Comparison of ENCODE assay signal across 34 cellular contexts in genomic region chr5:128331261-128331660, GRCh38.
"Had no signal": no experiment of that assay in that cellular context is flagged by ENCODE, and none has a peak within 500 bp of the region (broad histone marks: within the 10 kb centered on the region; RNA-seq: fewer than 3 reads in every experiment).

No MANE protein-coding gene starts in this region.

- ATAC-seq: activated CD4-positive, alpha-beta T cell treated with anti-CD3 and anti-CD28 coated beads for 36 hours; activated CD4-positive, CD25-positive, alpha-beta regulatory T cell treated with anti-CD3 and anti-CD28 coated beads, Interleukin-2, amount 50 U/mL, for 24 hours; activated CD8-positive, alpha-beta memory T cell treated with anti-CD3 and anti-CD28 coated beads, Interleukin-2, amount 10 ng/mL, durations not matched to agents 7 days and 5 days; activated CD8-positive, alpha-beta T cell treated with anti-CD3 and anti-CD28 coated beads, Interleukin-2, amount 10 ng/mL, durations not matched to agents 7 days and 5 days; activated naive CD8-positive, alpha-beta T cell treated with anti-CD3 and anti-CD28 coated beads, Interleukin-2, amount 50 U/mL, for 24 hours had no signal

- H3K4me1 Mint-ChIP-seq: activated CD4-positive, alpha-beta memory T cell treated with anti-CD3 and anti-CD28 coated beads, Interleukin-2, amount 10 ng/mL, durations not matched to agents 7 days and 5 days; activated CD4-positive, alpha-beta T cell treated with anti-CD3 and anti-CD28 coated beads for 36 hours; activated CD4-positive, alpha-beta T cell treated with anti-CD3 and anti-CD28 coated beads, Interleukin-2, amount 10 ng/mL, durations not matched to agents 7 days and 5 days; activated CD8-positive, alpha-beta memory T cell treated with anti-CD3 and anti-CD28 coated beads, Interleukin-2, amount 10 ng/mL, durations not matched to agents 7 days and 5 days; activated naive CD4-positive, alpha-beta T cell treated with anti-CD3 and anti-CD28 coated beads, Interleukin-2, amount 10 ng/mL, durations not matched to agents 7 days and 5 days; activated naive CD4-positive, alpha-beta T cell treated with anti-CD3 and anti-CD28 coated beads, Interleukin-2, amount 50 U/mL, for 24 hours; activated naive CD8-positive, alpha-beta T cell treated with anti-CD3 and anti-CD28 coated beads, Interleukin-2, amount 10 ng/mL, durations not matched to agents 7 days and 5 days; activated naive CD8-positive, alpha-beta T cell treated with anti-CD3 and anti-CD28 coated beads, Interleukin-2, amount 50 U/mL, for 24 hours had no signal

- H3K4me3 Mint-ChIP-seq: activated CD4-positive, alpha-beta memory T cell treated with anti-CD3 and anti-CD28 coated beads, Interleukin-2, amount 10 ng/mL, durations not matched to agents 7 days and 5 days; activated CD4-positive, alpha-beta T cell treated with anti-CD3 and anti-CD28 coated beads for 36 hours; activated CD4-positive, alpha-beta T cell treated with anti-CD3 and anti-CD28 coated beads, Interleukin-2, amount 10 ng/mL, durations not matched to agents 7 days and 5 days; activated CD8-positive, alpha-beta memory T cell treated with anti-CD3 and anti-CD28 coated beads, Interleukin-2, amount 10 ng/mL, durations not matched to agents 7 days and 5 days; activated CD8-positive, alpha-beta T cell treated with anti-CD3 and anti-CD28 coated beads, Interleukin-2, amount 10 ng/mL, durations not matched to agents 7 days and 5 days; activated naive CD4-positive, alpha-beta T cell treated with anti-CD3 and anti-CD28 coated beads, Interleukin-2, amount 10 ng/mL, durations not matched to agents 7 days and 5 days; activated naive CD4-positive, alpha-beta T cell treated with anti-CD3 and anti-CD28 coated beads, Interleukin-2, amount 50 U/mL, for 24 hours; activated naive CD8-positive, alpha-beta T cell; activated naive CD8-positive, alpha-beta T cell treated with anti-CD3 and anti-CD28 coated beads, Interleukin-2, amount 10 ng/mL, durations not matched to agents 7 days and 5 days; activated naive CD8-positive, alpha-beta T cell treated with anti-CD3 and anti-CD28 coated beads, Interleukin-2, amount 50 U/mL, for 24 hours; activated T-cell treated with anti-CD3 and anti-CD28 coated beads, Interleukin-2, amount 50 U/mL, for 24 hours; brain; T-helper 1 cell treated with Interleukin-12 subunit alpha and Interleukin-12 subunit beta and Interleukin-4 antibody, amounts not matched to agents 30 μg/mL and 1 μg/mL, for 36 hours; T-helper 2 cell treated with Interferon-gamma antibody and Interleukin-4, amounts not matched to agents 5 μg/mL and 100 μg/mL, for 36 hours had no signal

- H3K36me3 ChIP-seq: ascending aorta had no signal

- DNase-seq: activated CD4-positive, alpha-beta memory T cell treated with anti-CD3 and anti-CD28 coated beads, Interleukin-2, amount 10 ng/mL, durations not matched to agents 7 days and 5 days; activated CD4-positive, alpha-beta T cell treated with anti-CD3 and anti-CD28 coated beads for 1 hour; activated CD4-positive, alpha-beta T cell treated with anti-CD3 and anti-CD28 coated beads for 36 hours; activated CD4-positive, alpha-beta T cell treated with anti-CD3 and anti-CD28 coated beads for 48 hours; activated CD4-positive, alpha-beta T cell treated with anti-CD3 and anti-CD28 coated beads, Interleukin-2, amount 10 ng/mL, durations not matched to agents 7 days and 5 days; activated CD4-positive, alpha-beta T cell treated with anti-CD3 and anti-CD28 coated beads, Interleukin-2, amount 50 U/mL, for 48 hours; activated CD4-positive, CD25-positive, alpha-beta regulatory T cell; activated CD8-positive, alpha-beta memory T cell treated with anti-CD3 and anti-CD28 coated beads for 24 hours; activated CD8-positive, alpha-beta memory T cell treated with anti-CD3 and anti-CD28 coated beads, Interleukin-2, amount 10 ng/mL, durations not matched to agents 7 days and 5 days; activated CD8-positive, alpha-beta memory T cell treated with anti-CD3 and anti-CD28 coated beads, Interleukin-2, amount 50 U/mL, for 48 hours; activated CD8-positive, alpha-beta T cell treated with anti-CD3 and anti-CD28 coated beads, Interleukin-2, amount 10 ng/mL, durations not matched to agents 7 days and 5 days; activated effector memory CD4-positive, alpha-beta T cell treated with Interleukin-2 at 50 U/mL for 16 hours; activated gamma-delta T cell; activated naive CD4-positive, alpha-beta T cell treated with anti-CD3 and anti-CD28 coated beads, Interleukin-2, amount 10 ng/mL, durations not matched to agents 7 days and 5 days; activated naive CD4-positive, alpha-beta T cell treated with Interleukin-2 at 50 U/mL for 16 hours; activated naive CD8-positive, alpha-beta T cell treated with anti-CD3 and anti-CD28 coated beads, Interleukin-2, amount 10 ng/mL, durations not matched to agents 7 days and 5 days; activated naive CD8-positive, alpha-beta T cell treated with anti-CD3 and anti-CD28 coated beads, Interleukin-2, amount 50 U/mL, for 24 hours; activated T-cell treated with anti-CD3 and anti-CD28 coated beads, Interleukin-2, amount 50 U/mL, for 24 hours; activated T-cell treated with anti-CD3 and anti-CD28 coated beads, Interleukin-2, amount 50 U/mL, for 48 hours; amygdala; anterior cingulate cortex; central memory CD4-positive, alpha-beta T cell; T-helper 1 cell; T-helper 2 cell; T-helper 9 cell had no signal

- H3K27ac Mint-ChIP-seq: activated CD4-positive, alpha-beta memory T cell treated with anti-CD3 and anti-CD28 coated beads, Interleukin-2, amount 10 ng/mL, durations not matched to agents 7 days and 5 days; activated CD4-positive, alpha-beta T cell treated with anti-CD3 and anti-CD28 coated beads for 36 hours; activated CD4-positive, alpha-beta T cell treated with anti-CD3 and anti-CD28 coated beads, Interleukin-2, amount 10 ng/mL, durations not matched to agents 7 days and 5 days; activated CD8-positive, alpha-beta memory T cell treated with anti-CD3 and anti-CD28 coated beads, Interleukin-2, amount 10 ng/mL, durations not matched to agents 7 days and 5 days; activated CD8-positive, alpha-beta T cell treated with anti-CD3 and anti-CD28 coated beads, Interleukin-2, amount 10 ng/mL, durations not matched to agents 7 days and 5 days; activated naive CD4-positive, alpha-beta T cell treated with anti-CD3 and anti-CD28 coated beads, Interleukin-2, amount 10 ng/mL, durations not matched to agents 7 days and 5 days; activated naive CD4-positive, alpha-beta T cell treated with anti-CD3 and anti-CD28 coated beads, Interleukin-2, amount 50 U/mL, for 24 hours; activated naive CD8-positive, alpha-beta T cell; activated naive CD8-positive, alpha-beta T cell treated with anti-CD3 and anti-CD28 coated beads, Interleukin-2, amount 10 ng/mL, durations not matched to agents 7 days and 5 days; activated naive CD8-positive, alpha-beta T cell treated with anti-CD3 and anti-CD28 coated beads, Interleukin-2, amount 50 U/mL, for 24 hours; activated T-cell treated with anti-CD3 and anti-CD28 coated beads, Interleukin-2, amount 50 U/mL, for 24 hours; activated T-helper 2 cell treated with anti-CD3 and anti-CD28 coated beads, Interferon-gamma antibody, Interleukin-2, Interleukin-4, amounts not matched to agents 10 μg/mL and 5 μg/mL and 100 μg/mL, durations not matched to agents 14 hours and 24 hours and 36 hours; T-helper 1 cell treated with Interleukin-12 subunit alpha and Interleukin-12 subunit beta and Interleukin-4 antibody, amounts not matched to agents 30 μg/mL and 1 μg/mL, for 36 hours; T-helper 2 cell treated with Interferon-gamma antibody and Interleukin-4, amounts not matched to agents 5 μg/mL and 100 μg/mL, for 36 hours had no signal

- H3K27me3 Mint-ChIP-seq: activated CD4-positive, alpha-beta memory T cell treated with anti-CD3 and anti-CD28 coated beads, Interleukin-2, amount 10 ng/mL, durations not matched to agents 7 days and 5 days; activated CD4-positive, alpha-beta T cell treated with anti-CD3 and anti-CD28 coated beads, Interleukin-2, amount 10 ng/mL, durations not matched to agents 7 days and 5 days; activated CD8-positive, alpha-beta memory T cell treated with anti-CD3 and anti-CD28 coated beads, Interleukin-2, amount 10 ng/mL, durations not matched to agents 7 days and 5 days; activated naive CD4-positive, alpha-beta T cell treated with anti-CD3 and anti-CD28 coated beads, Interleukin-2, amount 10 ng/mL, durations not matched to agents 7 days and 5 days; activated naive CD4-positive, alpha-beta T cell treated with anti-CD3 and anti-CD28 coated beads, Interleukin-2, amount 50 U/mL, for 24 hours; activated naive CD8-positive, alpha-beta T cell treated with anti-CD3 and anti-CD28 coated beads, Interleukin-2, amount 50 U/mL, for 24 hours; activated T-cell treated with anti-CD3 and anti-CD28 coated beads, Interleukin-2, amount 50 U/mL, for 24 hours had no signal

- H3K27me3 ChIP-seq: ascending aorta had no signal

- H3K27ac ChIP-seq: ascending aorta, VCaP had no signal

- H3K9me3 Mint-ChIP-seq: activated CD4-positive, alpha-beta memory T cell treated with anti-CD3 and anti-CD28 coated beads, Interleukin-2, amount 10 ng/mL, durations not matched to agents 7 days and 5 days; activated naive CD4-positive, alpha-beta T cell treated with anti-CD3 and anti-CD28 coated beads, Interleukin-2, amount 10 ng/mL, durations not matched to agents 7 days and 5 days; activated naive CD4-positive, alpha-beta T cell treated with anti-CD3 and anti-CD28 coated beads, Interleukin-2, amount 50 U/mL, for 24 hours; activated naive CD8-positive, alpha-beta T cell treated with anti-CD3 and anti-CD28 coated beads, Interleukin-2, amount 10 ng/mL, durations not matched to agents 7 days and 5 days; activated naive CD8-positive, alpha-beta T cell treated with anti-CD3 and anti-CD28 coated beads, Interleukin-2, amount 50 U/mL, for 24 hours; activated T-cell treated with anti-CD3 and anti-CD28 coated beads, Interleukin-2, amount 50 U/mL, for 24 hours; activated T-helper 2 cell treated with anti-CD3 and anti-CD28 coated beads, Interferon-gamma antibody, Interleukin-2, Interleukin-4, amounts not matched to agents 10 μg/mL and 5 μg/mL and 100 μg/mL, durations not matched to agents 14 hours and 24 hours and 36 hours; T-helper 1 cell treated with Interleukin-12 subunit alpha and Interleukin-12 subunit beta and Interleukin-4 antibody, amounts not matched to agents 30 μg/mL and 1 μg/mL, for 36 hours; T-helper 2 cell treated with Interferon-gamma antibody and Interleukin-4, amounts not matched to agents 5 μg/mL and 100 μg/mL, for 36 hours had no signal

- H3K9me3 ChIP-seq: ascending aorta had no signal

- H3K4me1 ChIP-seq: ascending aorta had no signal

- H3K36me3 Mint-ChIP-seq: activated CD8-positive, alpha-beta memory T cell treated with anti-CD3 and anti-CD28 coated beads, Interleukin-2, amount 10 ng/mL, durations not matched to agents 7 days and 5 days; activated naive CD4-positive, alpha-beta T cell treated with anti-CD3 and anti-CD28 coated beads, Interleukin-2, amount 10 ng/mL, durations not matched to agents 7 days and 5 days; activated naive CD4-positive, alpha-beta T cell treated with anti-CD3 and anti-CD28 coated beads, Interleukin-2, amount 50 U/mL, for 24 hours; activated naive CD8-positive, alpha-beta T cell; activated naive CD8-positive, alpha-beta T cell treated with anti-CD3 and anti-CD28 coated beads, Interleukin-2, amount 10 ng/mL, durations not matched to agents 7 days and 5 days had no signal

- H3K4me3 ChIP-seq: ascending aorta had no signal
